In the genomic region with DNA sequence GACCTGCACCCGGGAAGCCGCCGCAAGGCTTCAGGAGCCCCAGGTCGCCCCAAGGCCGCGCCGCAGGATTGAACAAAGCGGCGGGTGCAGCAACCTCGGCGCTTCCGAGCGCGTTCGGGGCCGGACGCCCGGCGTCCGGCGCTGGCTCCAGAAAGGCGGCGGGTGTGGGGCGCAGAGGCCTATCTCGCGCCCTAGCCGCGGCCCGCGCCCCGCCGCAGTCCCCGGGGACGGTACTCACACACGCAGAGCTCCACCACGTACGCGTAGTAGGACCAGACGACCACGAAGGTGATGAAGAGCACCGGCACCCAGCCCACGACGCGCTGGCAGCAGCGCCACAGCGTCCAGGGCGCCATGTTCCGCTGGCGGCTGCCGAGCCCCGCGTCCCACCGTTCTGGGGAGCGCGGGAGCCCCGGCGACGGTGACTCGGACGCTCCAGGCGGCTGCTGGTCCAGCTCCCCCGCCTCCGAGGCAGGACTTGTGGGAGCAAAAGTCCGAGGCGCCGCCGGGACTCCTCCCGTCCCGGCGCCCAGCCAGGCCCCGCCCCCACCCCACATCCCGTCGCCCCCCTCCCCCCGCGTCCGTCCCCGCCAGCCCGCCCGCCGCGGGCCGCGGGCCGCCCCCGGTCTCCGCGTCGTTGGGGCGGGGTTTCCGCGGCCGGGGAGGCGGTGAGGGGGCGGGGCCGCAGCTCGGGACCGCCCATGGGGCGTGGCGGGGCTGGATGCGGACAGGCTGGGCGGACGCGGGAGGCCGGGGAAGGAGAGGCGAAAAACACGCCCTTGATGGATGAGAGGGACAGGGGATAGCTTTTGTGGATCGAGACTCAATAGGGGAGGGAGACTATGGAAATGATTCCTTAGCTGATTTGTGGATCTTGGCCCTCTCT, we compare ENCODE assay signal across 8 cellular contexts. TPM values are rescaled to one million over a fixed set of nuclear protein-coding genes. Genes with fewer than 3 reads are reported as not detected.
DNase-seq lines count a peak whose midpoint lies in the region; ATAC-seq and TF ChIP-seq lines count a peak whose summit lies in the region.

A gene with protein sequence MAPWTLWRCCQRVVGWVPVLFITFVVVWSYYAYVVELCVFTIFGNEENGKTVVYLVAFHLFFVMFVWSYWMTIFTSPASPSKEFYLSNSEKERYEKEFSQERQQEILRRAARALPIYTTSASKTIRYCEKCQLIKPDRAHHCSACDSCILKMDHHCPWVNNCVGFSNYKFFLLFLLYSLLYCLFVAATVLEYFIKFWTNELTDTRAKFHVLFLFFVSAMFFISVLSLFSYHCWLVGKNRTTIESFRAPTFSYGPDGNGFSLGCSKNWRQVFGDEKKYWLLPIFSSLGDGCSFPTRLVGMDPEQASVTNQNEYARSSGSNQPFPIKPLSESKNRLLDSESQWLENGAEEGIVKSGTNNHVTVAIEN (minus strand): TSS at position 488 of the 886 bp plus-strand sequence. CDS start 132 bp downstream, at position 356.

- H3K4me2 ChIP-seq in OCI-LY3 (ENCODE audit: low read length): peak within 1 kb of the TSS; percentile 93

- peak within 1 kb of the TSS; percentile 84 for H3K9ac ChIP-seq in OCI-LY3 (ENCODE audit: low read length)

- intact Hi-C loops in mucosa of descending colon (cut with DNase I, micrococcal nuclease): no loop called here

- H3K27me3 ChIP-seq in OCI-LY3 (ENCODE audit: low read depth, low read length): no peaks in the 10 kb centered on the region

- DNase-seq in COLO668 (lab: John Stamatoyannopoulos, UW; ENCODE audit: unreplicated experiment) (peak; percentile 98), HPDE6-E6E7 (ENCODE audit: extremely low spot score) (peak; percentile 42), activated T-cell treated with anti-CD3 and anti-CD28 coated beads for 4 hours (peak; percentile 87), epithelial cell of esophagus (ENCODE audit: low read depth) (peak; percentile 83), mucosa of descending colon (peak; percentile 92 to 98 (median 96))
- DNase-seq in stimulated activated CD8-positive, alpha-beta memory T cell treated with anti-CD3 and anti-CD28 coated beads, Interleukin-4, amount 100 ng/mL, for 24 hours (ENCODE audit: low read depth): peak; percentile 85

- H3K4me3 ChIP-seq in OCI-LY3 (ENCODE audit: low read length) (peak within 1 kb of the TSS; percentile 88), epithelial cell of esophagus (ENCODE audit: low read length) (peak within 1 kb of the TSS; percentile 80), mucosa of descending colon (peak within 1 kb of the TSS; percentile 90)

- ATAC-seq in GM19455 (IDR thresholded peaks at IDR 0.05; ENCODE audit: unreplicated experiment) (peak; percentile 84), mucosa of descending colon (peak; percentile 98)

- peak within 1 kb of the TSS; percentile 56 for H3K27ac ChIP-seq in OCI-LY3 (ENCODE audit: low read length)

- H3K4me1 ChIP-seq in OCI-LY3 (ENCODE audit: low read length) (peaks cover 18% of the 10 kb centered on the region), mucosa of descending colon (ENCODE audit: low read depth) (peaks cover 7% of the 10 kb centered on the region)

- H3K9me3 ChIP-seq in OCI-LY3 (ENCODE audit: insufficient read depth, low read length): no peaks in the 10 kb centered on the region
- H3K9me3 ChIP-seq in mucosa of descending colon: no peaks in the 10 kb centered on the region

- H3K79me2 ChIP-seq in OCI-LY3 (ENCODE audit: low read length): peaks cover 48% of the 10 kb centered on the region

- H3K36me3 ChIP-seq in OCI-LY3 (replicated peaks; ENCODE audit: low read depth, low read length): no peaks in the 10 kb centered on the region
- no peaks in the 10 kb centered on the region for H3K36me3 ChIP-seq in mucosa of descending colon (ENCODE audit: low read depth)

- TF ChIP-seq CTCF in OCI-LY3 (IDR thresholded peaks at IDR 0.05; ENCODE audit: low read depth, low read length): no peak
- no peak for TF ChIP-seq CTCF in epithelial cell of esophagus (IDR thresholded peaks at IDR 0.05; ENCODE audit: insufficient read depth, low read depth, low read length, missing control alignments)
- TF ChIP-seq CTCF in mucosa of descending colon (IDR thresholded peaks at IDR 0.05): no peak

- H4K20me1 ChIP-seq in OCI-LY3 (ENCODE audit: insufficient read depth, low read length): peaks cover 19% of the 10 kb centered on the region

- peak within 1 kb of the TSS; percentile 100 for H2AFZ ChIP-seq in OCI-LY3 (ENCODE audit: low read depth, low read length)

RNA-seq across cellular contexts. Expression of the gene that starts here (rescaled TPM):
- 10 to 100 TPM; 55.2 to 77.4 (median 74.4) TPM for total RNA-seq in mucosa of descending colon

Comparison
In these comparisons a context has a peak if more than half of its experiments do, and no peak if none do; other contexts are left out.
1. Peak in every context shown above with its lines: DNase-seq, ATAC-seq, H3K4me3 ChIP-seq and H3K27ac ChIP-seq.
2. DNase-seq: peak in every context shown above with its lines; median percentile 98 in COLO668; 96 in mucosa of descending colon; 87 in activated T-cell treated with anti-CD3 and anti-CD28 coated beads for 4 hours; 85 in stimulated activated CD8-positive, alpha-beta memory T cell treated with anti-CD3 and anti-CD28 coated beads, Interleukin-4, amount 100 ng/mL, for 24 hours; 83 in epithelial cell of esophagus; 42 in HPDE6-E6E7.